In the genomic region with DNA sequence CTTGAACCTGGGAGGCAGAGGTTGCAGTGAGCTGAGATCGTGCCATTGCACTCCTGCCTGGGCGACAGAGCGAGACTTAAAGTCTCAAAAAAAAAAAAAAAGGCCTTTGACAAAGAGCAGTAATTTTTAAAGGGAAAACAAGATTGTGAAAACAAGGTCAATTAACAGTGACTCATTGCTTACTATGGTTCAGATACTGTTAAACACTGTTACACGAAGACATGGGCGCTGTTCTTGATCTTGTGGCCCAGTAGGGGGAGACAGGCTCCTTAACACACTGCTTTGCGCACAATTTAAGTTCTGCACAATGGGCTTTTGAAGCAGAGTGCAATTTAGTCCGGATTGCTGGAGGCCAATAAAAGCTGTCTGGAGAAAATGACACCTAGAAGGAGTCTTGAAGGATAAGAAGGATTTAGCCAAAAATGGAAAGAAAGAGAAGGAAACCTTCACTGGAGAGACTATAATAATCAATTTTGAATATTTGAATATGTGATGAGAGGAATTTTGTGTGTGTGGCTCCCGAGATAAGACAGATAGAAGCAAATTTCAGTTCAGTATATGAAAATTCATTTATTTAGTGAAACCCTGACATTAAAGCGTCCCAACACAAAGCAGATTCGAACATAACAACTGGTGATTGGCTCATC, we compare ENCODE assay signal across 1 cellular context.
TF ChIP-seq lines count a peak whose summit lies in the region.

No MANE protein-coding gene starts in this region.

TF ChIP-seq in K562, 482 proteins besides CTCF, POLR2A, EP300 and RAD21 (continued from another document and continues in another):
- TF ChIP-seq CBFB (CRISPR knock-in tag; IDR thresholded peaks at IDR 0.05) (no peak), ZNF780A (CRISPR knock-in tag; IDR thresholded peaks at IDR 0.05) (no peak), XRCC4 (IDR thresholded peaks at IDR 0.05; ENCODE audit: extremely low read depth, insufficient read depth, insufficient read length) (no peak), TAF7 (tag; IDR thresholded peaks at IDR 0.05) (no peak), MCM7 (IDR thresholded peaks at IDR 0.05) (no peak), ZBTB7A (IDR thresholded peaks at IDR 0.05; ENCODE audit: borderline replicate concordance, control insufficient read depth, low read depth, low read length) (no peak), FOSL1 (tag; conservative IDR thresholded peaks at IDR 0.05) (peak; percentile 87), ZNF431 (CRISPR knock-in tag; IDR thresholded peaks at IDR 0.05) (no peak), ZNF324 (CRISPR knock-in tag; IDR thresholded peaks at IDR 0.05) (no peak), ZNF830 (CRISPR knock-in tag; IDR thresholded peaks at IDR 0.05) (no peak), FUS (optimal IDR thresholded peaks at IDR 0.05; ENCODE audit: low read depth, low read length) (no peak), ADNP (tag; IDR thresholded peaks at IDR 0.05) (no peak), ZFP1 (CRISPR knock-in tag; IDR thresholded peaks at IDR 0.05) (no peak), HLTF (IDR thresholded peaks at IDR 0.05) (no peak), ZNF707 (CRISPR knock-in tag; conservative IDR thresholded peaks at IDR 0.05) (no peak), ZNF217 (CRISPR knock-in tag; IDR thresholded peaks at IDR 0.05) (no peak), CTBP1 (IDR thresholded peaks at IDR 0.05; ENCODE audit: borderline replicate concordance) (no peak), MYBL2 (IDR thresholded peaks at IDR 0.05; ENCODE audit: low read depth) (no peak), MYBL2 (CRISPR knock-in tag; IDR thresholded peaks at IDR 0.05; ENCODE audit: borderline replicate concordance) (no peak), HSF4 (CRISPR knock-in tag; IDR thresholded peaks at IDR 0.05; ENCODE audit: borderline replicate concordance) (no peak), MEIS2 (IDR thresholded peaks at IDR 0.05; ENCODE audit: partially characterized antibody) (no peak), RB1 (IDR thresholded peaks at IDR 0.05; ENCODE audit: low read depth) (peak; percentile 62; the same call in 1 of the 2 replicates), NFRKB (IDR thresholded peaks at IDR 0.05; ENCODE audit: low read depth) (no peak), ZNF583 (CRISPR knock-in tag; IDR thresholded peaks at IDR 0.05) (no peak)
- TF ChIP-seq, protein P1, sequence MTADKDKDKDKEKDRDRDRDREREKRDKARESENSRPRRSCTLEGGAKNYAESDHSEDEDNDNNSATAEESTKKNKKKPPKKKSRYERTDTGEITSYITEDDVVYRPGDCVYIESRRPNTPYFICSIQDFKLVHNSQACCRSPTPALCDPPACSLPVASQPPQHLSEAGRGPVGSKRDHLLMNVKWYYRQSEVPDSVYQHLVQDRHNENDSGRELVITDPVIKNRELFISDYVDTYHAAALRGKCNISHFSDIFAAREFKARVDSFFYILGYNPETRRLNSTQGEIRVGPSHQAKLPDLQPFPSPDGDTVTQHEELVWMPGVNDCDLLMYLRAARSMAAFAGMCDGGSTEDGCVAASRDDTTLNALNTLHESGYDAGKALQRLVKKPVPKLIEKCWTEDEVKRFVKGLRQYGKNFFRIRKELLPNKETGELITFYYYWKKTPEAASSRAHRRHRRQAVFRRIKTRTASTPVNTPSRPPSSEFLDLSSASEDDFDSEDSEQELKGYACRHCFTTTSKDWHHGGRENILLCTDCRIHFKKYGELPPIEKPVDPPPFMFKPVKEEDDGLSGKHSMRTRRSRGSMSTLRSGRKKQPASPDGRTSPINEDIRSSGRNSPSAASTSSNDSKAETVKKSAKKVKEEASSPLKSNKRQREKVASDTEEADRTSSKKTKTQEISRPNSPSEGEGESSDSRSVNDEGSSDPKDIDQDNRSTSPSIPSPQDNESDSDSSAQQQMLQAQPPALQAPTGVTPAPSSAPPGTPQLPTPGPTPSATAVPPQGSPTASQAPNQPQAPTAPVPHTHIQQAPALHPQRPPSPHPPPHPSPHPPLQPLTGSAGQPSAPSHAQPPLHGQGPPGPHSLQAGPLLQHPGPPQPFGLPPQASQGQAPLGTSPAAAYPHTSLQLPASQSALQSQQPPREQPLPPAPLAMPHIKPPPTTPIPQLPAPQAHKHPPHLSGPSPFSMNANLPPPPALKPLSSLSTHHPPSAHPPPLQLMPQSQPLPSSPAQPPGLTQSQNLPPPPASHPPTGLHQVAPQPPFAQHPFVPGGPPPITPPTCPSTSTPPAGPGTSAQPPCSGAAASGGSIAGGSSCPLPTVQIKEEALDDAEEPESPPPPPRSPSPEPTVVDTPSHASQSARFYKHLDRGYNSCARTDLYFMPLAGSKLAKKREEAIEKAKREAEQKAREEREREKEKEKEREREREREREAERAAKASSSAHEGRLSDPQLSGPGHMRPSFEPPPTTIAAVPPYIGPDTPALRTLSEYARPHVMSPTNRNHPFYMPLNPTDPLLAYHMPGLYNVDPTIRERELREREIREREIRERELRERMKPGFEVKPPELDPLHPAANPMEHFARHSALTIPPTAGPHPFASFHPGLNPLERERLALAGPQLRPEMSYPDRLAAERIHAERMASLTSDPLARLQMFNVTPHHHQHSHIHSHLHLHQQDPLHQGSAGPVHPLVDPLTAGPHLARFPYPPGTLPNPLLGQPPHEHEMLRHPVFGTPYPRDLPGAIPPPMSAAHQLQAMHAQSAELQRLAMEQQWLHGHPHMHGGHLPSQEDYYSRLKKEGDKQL (CRISPR knock-in tag; IDR thresholded peaks at IDR 0.05; ENCODE audit: borderline replicate concordance), result no peak
- TF ChIP-seq, protein P2, sequence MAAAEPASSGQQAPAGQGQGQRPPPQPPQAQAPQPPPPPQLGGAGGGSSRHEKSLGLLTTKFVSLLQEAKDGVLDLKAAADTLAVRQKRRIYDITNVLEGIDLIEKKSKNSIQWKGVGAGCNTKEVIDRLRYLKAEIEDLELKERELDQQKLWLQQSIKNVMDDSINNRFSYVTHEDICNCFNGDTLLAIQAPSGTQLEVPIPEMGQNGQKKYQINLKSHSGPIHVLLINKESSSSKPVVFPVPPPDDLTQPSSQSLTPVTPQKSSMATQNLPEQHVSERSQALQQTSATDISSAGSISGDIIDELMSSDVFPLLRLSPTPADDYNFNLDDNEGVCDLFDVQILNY (CRISPR knock-in tag; IDR thresholded peaks at IDR 0.05), result no peak
- TF ChIP-seq, protein P3, sequence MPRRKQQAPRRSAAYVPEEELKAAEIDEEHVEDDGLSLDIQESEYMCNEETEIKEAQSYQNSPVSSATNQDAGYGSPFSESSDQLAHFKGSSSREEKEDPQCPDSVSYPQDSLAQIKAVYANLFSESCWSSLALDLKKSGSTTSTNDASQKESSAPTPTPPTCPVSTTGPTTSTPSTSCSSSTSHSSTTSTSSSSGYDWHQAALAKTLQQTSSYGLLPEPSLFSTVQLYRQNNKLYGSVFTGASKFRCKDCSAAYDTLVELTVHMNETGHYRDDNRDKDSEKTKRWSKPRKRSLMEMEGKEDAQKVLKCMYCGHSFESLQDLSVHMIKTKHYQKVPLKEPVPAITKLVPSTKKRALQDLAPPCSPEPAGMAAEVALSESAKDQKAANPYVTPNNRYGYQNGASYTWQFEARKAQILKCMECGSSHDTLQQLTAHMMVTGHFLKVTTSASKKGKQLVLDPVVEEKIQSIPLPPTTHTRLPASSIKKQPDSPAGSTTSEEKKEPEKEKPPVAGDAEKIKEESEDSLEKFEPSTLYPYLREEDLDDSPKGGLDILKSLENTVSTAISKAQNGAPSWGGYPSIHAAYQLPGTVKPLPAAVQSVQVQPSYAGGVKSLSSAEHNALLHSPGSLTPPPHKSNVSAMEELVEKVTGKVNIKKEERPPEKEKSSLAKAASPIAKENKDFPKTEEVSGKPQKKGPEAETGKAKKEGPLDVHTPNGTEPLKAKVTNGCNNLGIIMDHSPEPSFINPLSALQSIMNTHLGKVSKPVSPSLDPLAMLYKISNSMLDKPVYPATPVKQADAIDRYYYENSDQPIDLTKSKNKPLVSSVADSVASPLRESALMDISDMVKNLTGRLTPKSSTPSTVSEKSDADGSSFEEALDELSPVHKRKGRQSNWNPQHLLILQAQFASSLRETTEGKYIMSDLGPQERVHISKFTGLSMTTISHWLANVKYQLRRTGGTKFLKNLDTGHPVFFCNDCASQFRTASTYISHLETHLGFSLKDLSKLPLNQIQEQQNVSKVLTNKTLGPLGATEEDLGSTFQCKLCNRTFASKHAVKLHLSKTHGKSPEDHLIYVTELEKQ (CRISPR knock-in tag; IDR thresholded peaks at IDR 0.05), result no peak
- TF ChIP-seq, protein P4, sequence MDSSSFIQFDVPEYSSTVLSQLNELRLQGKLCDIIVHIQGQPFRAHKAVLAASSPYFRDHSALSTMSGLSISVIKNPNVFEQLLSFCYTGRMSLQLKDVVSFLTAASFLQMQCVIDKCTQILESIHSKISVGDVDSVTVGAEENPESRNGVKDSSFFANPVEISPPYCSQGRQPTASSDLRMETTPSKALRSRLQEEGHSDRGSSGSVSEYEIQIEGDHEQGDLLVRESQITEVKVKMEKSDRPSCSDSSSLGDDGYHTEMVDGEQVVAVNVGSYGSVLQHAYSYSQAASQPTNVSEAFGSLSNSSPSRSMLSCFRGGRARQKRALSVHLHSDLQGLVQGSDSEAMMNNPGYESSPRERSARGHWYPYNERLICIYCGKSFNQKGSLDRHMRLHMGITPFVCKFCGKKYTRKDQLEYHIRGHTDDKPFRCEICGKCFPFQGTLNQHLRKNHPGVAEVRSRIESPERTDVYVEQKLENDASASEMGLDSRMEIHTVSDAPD (CRISPR knock-in tag; IDR thresholded peaks at IDR 0.05), result no peak
- TF ChIP-seq, protein P5, sequence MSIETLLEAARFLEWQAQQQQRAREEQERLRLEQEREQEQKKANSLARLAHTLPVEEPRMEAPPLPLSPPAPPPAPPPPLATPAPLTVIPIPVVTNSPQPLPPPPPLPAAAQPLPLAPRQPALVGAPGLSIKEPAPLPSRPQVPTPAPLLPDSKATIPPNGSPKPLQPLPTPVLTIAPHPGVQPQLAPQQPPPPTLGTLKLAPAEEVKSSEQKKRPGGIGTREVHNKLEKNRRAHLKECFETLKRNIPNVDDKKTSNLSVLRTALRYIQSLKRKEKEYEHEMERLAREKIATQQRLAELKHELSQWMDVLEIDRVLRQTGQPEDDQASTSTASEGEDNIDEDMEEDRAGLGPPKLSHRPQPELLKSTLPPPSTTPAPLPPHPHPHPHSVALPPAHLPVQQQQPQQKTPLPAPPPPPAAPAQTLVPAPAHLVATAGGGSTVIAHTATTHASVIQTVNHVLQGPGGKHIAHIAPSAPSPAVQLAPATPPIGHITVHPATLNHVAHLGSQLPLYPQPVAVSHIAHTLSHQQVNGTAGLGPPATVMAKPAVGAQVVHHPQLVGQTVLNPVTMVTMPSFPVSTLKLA (conservative IDR thresholded peaks at IDR 0.05), result no peak; a peak in 1 of 4 replicates
- TF ChIP-seq, protein P6, sequence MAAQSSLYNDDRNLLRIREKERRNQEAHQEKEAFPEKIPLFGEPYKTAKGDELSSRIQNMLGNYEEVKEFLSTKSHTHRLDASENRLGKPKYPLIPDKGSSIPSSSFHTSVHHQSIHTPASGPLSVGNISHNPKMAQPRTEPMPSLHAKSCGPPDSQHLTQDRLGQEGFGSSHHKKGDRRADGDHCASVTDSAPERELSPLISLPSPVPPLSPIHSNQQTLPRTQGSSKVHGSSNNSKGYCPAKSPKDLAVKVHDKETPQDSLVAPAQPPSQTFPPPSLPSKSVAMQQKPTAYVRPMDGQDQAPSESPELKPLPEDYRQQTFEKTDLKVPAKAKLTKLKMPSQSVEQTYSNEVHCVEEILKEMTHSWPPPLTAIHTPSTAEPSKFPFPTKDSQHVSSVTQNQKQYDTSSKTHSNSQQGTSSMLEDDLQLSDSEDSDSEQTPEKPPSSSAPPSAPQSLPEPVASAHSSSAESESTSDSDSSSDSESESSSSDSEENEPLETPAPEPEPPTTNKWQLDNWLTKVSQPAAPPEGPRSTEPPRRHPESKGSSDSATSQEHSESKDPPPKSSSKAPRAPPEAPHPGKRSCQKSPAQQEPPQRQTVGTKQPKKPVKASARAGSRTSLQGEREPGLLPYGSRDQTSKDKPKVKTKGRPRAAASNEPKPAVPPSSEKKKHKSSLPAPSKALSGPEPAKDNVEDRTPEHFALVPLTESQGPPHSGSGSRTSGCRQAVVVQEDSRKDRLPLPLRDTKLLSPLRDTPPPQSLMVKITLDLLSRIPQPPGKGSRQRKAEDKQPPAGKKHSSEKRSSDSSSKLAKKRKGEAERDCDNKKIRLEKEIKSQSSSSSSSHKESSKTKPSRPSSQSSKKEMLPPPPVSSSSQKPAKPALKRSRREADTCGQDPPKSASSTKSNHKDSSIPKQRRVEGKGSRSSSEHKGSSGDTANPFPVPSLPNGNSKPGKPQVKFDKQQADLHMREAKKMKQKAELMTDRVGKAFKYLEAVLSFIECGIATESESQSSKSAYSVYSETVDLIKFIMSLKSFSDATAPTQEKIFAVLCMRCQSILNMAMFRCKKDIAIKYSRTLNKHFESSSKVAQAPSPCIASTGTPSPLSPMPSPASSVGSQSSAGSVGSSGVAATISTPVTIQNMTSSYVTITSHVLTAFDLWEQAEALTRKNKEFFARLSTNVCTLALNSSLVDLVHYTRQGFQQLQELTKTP (IDR thresholded peaks at IDR 0.05; ENCODE audit: low read depth in 1 of 2, partially characterized antibody in 2 of 2), result peak in 1 of 2 experiments; percentile 50
- TF ChIP-seq, protein P7, sequence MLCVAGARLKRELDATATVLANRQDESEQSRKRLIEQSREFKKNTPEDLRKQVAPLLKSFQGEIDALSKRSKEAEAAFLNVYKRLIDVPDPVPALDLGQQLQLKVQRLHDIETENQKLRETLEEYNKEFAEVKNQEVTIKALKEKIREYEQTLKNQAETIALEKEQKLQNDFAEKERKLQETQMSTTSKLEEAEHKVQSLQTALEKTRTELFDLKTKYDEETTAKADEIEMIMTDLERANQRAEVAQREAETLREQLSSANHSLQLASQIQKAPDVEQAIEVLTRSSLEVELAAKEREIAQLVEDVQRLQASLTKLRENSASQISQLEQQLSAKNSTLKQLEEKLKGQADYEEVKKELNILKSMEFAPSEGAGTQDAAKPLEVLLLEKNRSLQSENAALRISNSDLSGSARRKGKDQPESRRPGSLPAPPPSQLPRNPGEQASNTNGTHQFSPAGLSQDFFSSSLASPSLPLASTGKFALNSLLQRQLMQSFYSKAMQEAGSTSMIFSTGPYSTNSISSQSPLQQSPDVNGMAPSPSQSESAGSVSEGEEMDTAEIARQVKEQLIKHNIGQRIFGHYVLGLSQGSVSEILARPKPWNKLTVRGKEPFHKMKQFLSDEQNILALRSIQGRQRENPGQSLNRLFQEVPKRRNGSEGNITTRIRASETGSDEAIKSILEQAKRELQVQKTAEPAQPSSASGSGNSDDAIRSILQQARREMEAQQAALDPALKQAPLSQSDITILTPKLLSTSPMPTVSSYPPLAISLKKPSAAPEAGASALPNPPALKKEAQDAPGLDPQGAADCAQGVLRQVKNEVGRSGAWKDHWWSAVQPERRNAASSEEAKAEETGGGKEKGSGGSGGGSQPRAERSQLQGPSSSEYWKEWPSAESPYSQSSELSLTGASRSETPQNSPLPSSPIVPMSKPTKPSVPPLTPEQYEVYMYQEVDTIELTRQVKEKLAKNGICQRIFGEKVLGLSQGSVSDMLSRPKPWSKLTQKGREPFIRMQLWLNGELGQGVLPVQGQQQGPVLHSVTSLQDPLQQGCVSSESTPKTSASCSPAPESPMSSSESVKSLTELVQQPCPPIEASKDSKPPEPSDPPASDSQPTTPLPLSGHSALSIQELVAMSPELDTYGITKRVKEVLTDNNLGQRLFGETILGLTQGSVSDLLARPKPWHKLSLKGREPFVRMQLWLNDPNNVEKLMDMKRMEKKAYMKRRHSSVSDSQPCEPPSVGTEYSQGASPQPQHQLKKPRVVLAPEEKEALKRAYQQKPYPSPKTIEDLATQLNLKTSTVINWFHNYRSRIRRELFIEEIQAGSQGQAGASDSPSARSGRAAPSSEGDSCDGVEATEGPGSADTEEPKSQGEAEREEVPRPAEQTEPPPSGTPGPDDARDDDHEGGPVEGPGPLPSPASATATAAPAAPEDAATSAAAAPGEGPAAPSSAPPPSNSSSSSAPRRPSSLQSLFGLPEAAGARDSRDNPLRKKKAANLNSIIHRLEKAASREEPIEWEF (CRISPR knock-in tag; IDR thresholded peaks at IDR 0.05), result no peak
